ENCODE assay signal across 9 cellular contexts in the genomic region with DNA sequence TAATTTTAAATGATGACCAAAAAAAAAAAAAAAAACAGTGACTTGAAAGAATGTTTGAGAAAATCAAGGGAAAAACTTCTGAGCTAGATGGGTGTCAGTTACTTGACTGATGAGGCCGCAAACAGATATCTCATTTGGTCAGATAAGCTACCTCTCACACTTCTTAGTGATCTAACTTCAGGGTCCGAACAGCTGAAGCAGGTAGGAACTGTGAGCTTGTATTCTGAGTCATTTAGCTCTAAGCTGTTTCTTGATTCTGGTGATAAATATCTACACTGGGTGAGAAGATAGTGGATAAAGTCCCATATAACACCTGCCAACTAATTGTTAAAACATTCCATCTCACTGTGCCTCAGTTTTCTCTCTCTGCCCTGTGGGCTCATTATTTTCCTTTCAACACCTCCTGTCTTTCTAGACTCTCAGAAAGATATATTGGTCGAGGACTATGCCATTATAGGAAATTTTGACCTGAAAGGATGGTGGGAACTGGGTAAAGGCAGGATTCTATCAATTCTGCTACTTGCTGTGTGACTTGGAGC. TPM values are rescaled to one million over a fixed set of nuclear protein-coding genes. Genes with fewer than 3 reads are reported as not detected.
DNase-seq lines count a peak whose midpoint lies in the region; ATAC-seq and TF ChIP-seq lines count a peak whose summit lies in the region.
"Had no signal": no experiment of that assay in that cellular context is flagged by ENCODE, and none has a peak within 500 bp of the region (broad histone marks: within the 10 kb centered on the region; RNA-seq: fewer than 3 reads in every experiment).

No MANE protein-coding gene starts in this region.

- H3K27ac ChIP-seq in breast epithelium, result no peak overlapping the region

- DNase-seq in MCF 10A (ENCODE audit: unreplicated experiment) (no peak), breast epithelium (ENCODE audit: low spot score in 2 of 2) (no peak), NCI-H1417 treated with DMSO at 0.1 percent for 48 hours (lab: John Stamatoyannopoulos, UW) (no peak), NCI-H510A treated with DMSO at 0.1 percent for 48 hours (lab: John Stamatoyannopoulos, UW) (no peak), germinal center (ENCODE audit: low spot score) (no peak)
- DNase-seq in activated naive CD8-positive, alpha-beta T cell treated with anti-CD3 and anti-CD28 coated beads for 36 hours, result no peak
- DNase-seq in stimulated activated naive CD8-positive, alpha-beta T cell treated with anti-CD3 and anti-CD28 coated beads, Interleukin-15, amount 100 ng/mL, for 72 hours, result peak in 1 of 2 donors; percentile 13
- DNase-seq: NCI-H1436 had no signal

- peak; percentile 40 for ATAC-seq in HG02852 (IDR thresholded peaks at IDR 0.05; ENCODE audit: unreplicated experiment)
- peak; percentile 74 for ATAC-seq in stimulated activated naive CD8-positive, alpha-beta T cell treated with anti-CD3 and anti-CD28 coated beads, Interleukin-15, amount 100 ng/mL, for 72 hours

- H3K4me1 Mint-ChIP-seq in MCF 10A (ENCODE audit: insufficient read depth, unreplicated experiment), result peaks cover 17% of the 10 kb centered on the region
- H3K4me1 Mint-ChIP-seq in activated naive CD8-positive, alpha-beta T cell treated with anti-CD3 and anti-CD28 coated beads for 36 hours, result peaks cover 64% of the 10 kb centered on the region
- peaks cover 78% of the 10 kb centered on the region for H3K4me1 Mint-ChIP-seq in stimulated activated naive CD8-positive, alpha-beta T cell treated with anti-CD3 and anti-CD28 coated beads, Interleukin-15, amount 100 ng/mL, for 72 hours

- no peaks in the 10 kb centered on the region for H3K36me3 ChIP-seq in breast epithelium

- no TSS peak for BruUV-seq in MCF 10A (replicated peaks; lab: Mats Ljungman, UMichigan)

- TF ChIP-seq CTCF in MCF 10A (IDR thresholded peaks at IDR 0.05; ENCODE audit: unreplicated experiment), result no peak
- TF ChIP-seq CTCF in breast epithelium (IDR thresholded peaks at IDR 0.05), result no peak

- TF ChIP-seq POLR2A in breast epithelium (IDR thresholded peaks at IDR 0.05), result no peak

- H3K27me3 ChIP-seq in breast epithelium, result no peaks in the 10 kb centered on the region

- POLR2A ChIA-PET in MCF 10A (lab: Yijun Ruan, JAX), result interaction anchor here (0.8 to 1.7 kb wide), 6 partner anchors 9 to 389 kb away, joined by 3 to 7 read pairs (median 3); a partner anchor contains a TSS

- H3K36me3 Mint-ChIP-seq in MCF 10A (ENCODE audit: insufficient read depth, unreplicated experiment), result peaks cover 23% of the 10 kb centered on the region
- H3K36me3 Mint-ChIP-seq in activated naive CD8-positive, alpha-beta T cell treated with anti-CD3 and anti-CD28 coated beads for 36 hours, result peaks cover 58% of the 10 kb centered on the region

- no peaks in the 10 kb centered on the region for H3K27me3 Mint-ChIP-seq in MCF 10A (ENCODE audit: insufficient read depth, unreplicated experiment)
- H3K27me3 Mint-ChIP-seq in activated naive CD8-positive, alpha-beta T cell treated with anti-CD3 and anti-CD28 coated beads for 36 hours, result no peaks in the 10 kb centered on the region
- no peaks in the 10 kb centered on the region for H3K27me3 Mint-ChIP-seq in stimulated activated naive CD8-positive, alpha-beta T cell treated with anti-CD3 and anti-CD28 coated beads, Interleukin-15, amount 100 ng/mL, for 72 hours

- no peak overlapping the region for H3K4me3 ChIP-seq in breast epithelium

- peak overlapping the region; percentile 81 for H3K27ac Mint-ChIP-seq in MCF 10A (ENCODE audit: low read depth, unreplicated experiment)
- H3K27ac Mint-ChIP-seq in activated naive CD8-positive, alpha-beta T cell treated with anti-CD3 and anti-CD28 coated beads for 36 hours, result peak overlapping the region; percentile 93
- peak overlapping the region; percentile 7 to 85 for H3K27ac Mint-ChIP-seq in stimulated activated naive CD8-positive, alpha-beta T cell treated with anti-CD3 and anti-CD28 coated beads, Interleukin-15, amount 100 ng/mL, for 72 hours

- H3K9me3 Mint-ChIP-seq in MCF 10A (ENCODE audit: unreplicated experiment), result no peaks in the 10 kb centered on the region
- no peaks in the 10 kb centered on the region for H3K9me3 Mint-ChIP-seq in activated naive CD8-positive, alpha-beta T cell treated with anti-CD3 and anti-CD28 coated beads for 36 hours
- no peaks in the 10 kb centered on the region for H3K9me3 Mint-ChIP-seq in stimulated activated naive CD8-positive, alpha-beta T cell treated with anti-CD3 and anti-CD28 coated beads, Interleukin-15, amount 100 ng/mL, for 72 hours

- intact Hi-C loops in MCF 10A (cut with micrococcal nuclease) (no loop called here), breast epithelium (cut with DNase I; ENCODE audit: low total_unique reads) (no loop called here)

- H3K9me3 ChIP-seq in breast epithelium, result no peaks in the 10 kb centered on the region

- CTCF ChIA-PET in MCF 10A (lab: Yijun Ruan, JAX), result interaction anchor here (1.0 to 1.3 kb wide), 4 partner anchors 8 to 51 kb away, joined by 3 to 6 read pairs (median 4); no protein-coding TSS in a partner anchor

- no peaks in the 10 kb centered on the region for H3K4me1 ChIP-seq in breast epithelium

- H3K4me3 Mint-ChIP-seq in MCF 10A (ENCODE audit: unreplicated experiment), result no peak overlapping the region
- H3K4me3 Mint-ChIP-seq in activated naive CD8-positive, alpha-beta T cell treated with anti-CD3 and anti-CD28 coated beads for 36 hours, result no peak overlapping the region
- H3K4me3 Mint-ChIP-seq in stimulated activated naive CD8-positive, alpha-beta T cell treated with anti-CD3 and anti-CD28 coated beads, Interleukin-15, amount 100 ng/mL, for 72 hours, result peak overlapping the region; percentile 29 to 71

RNA-seq across cellular contexts. Expression of a gene that starts 7.7 kb away (rescaled TPM):
- total RNA-seq in MCF 10A (2022), result 21.7 and 28.7 TPM in 2 replicates
- total RNA-seq in breast epithelium, result 10 to 100 TPM; 23.7 to 28.6 (median 24.6) TPM
- 10 to 100 TPM; 36.2 to 36.5 TPM for total RNA-seq in activated naive CD8-positive, alpha-beta T cell treated with anti-CD3 and anti-CD28 coated beads for 36 hours

Comparison
In these comparisons a context has a peak if more than half of its experiments do, and no peak if none do; other contexts are left out.
1. H3K4me3 Mint-ChIP-seq: peak in stimulated activated naive CD8-positive, alpha-beta T cell treated with anti-CD3 and anti-CD28 coated beads, Interleukin-15, amount 100 ng/mL, for 72 hours (2 of 2); none in MCF 10A (single experiment) and activated naive CD8-positive, alpha-beta T cell treated with anti-CD3 and anti-CD28 coated beads for 36 hours (single experiment).
2. Peak in every context shown above with its lines, with median percentiles within 50 percentile points of each other: H3K27ac Mint-ChIP-seq.